Comparison of ENCODE assay signal across 22 cellular contexts in genomic region chrX:22159071-22159470, GRCh38.
DNase-seq lines count a peak whose midpoint lies in the region; ATAC-seq, FAIRE-seq and TF ChIP-seq lines count a peak whose summit lies in the region.
"Had no signal": no experiment of that assay in that cellular context is flagged by ENCODE, and none has a peak within 500 bp of the region (broad histone marks: within the 10 kb centered on the region; RNA-seq: fewer than 3 reads in every experiment).

No MANE protein-coding gene starts in this region.

- DNase-seq in AG10803 (ENCODE audit: low read depth), result peak; percentile 68
- DNase-seq in NCI-H69 (lab: John Stamatoyannopoulos, UW), result peak; percentile 1
- peak; percentile 31 for DNase-seq in mammary epithelial cell
- DNase-seq in glomerular visceral epithelial cell (ENCODE audit: extremely low spot score), result peak; percentile 48
- DNase-seq in CD8-positive, alpha-beta T cell, result no peak
- no peak for DNase-seq in coronary artery (ENCODE audit: low spot score)
- DNase-seq in DMS153 (lab: John Stamatoyannopoulos, UW), result no peak
- DNase-seq in small intestine, result no peak
- DNase-seq: activated CD4-positive, alpha-beta memory T cell treated with anti-CD3 and anti-CD28 coated beads for 36 hours; activated naive CD4-positive, alpha-beta T cell treated with Interleukin-2 at 50 U/mL for 16 hours; aorta; colonic mucosa; mucosa of descending colon; NCI-H2081 treated with DMSO at 0.1 percent for 48 hours; retina; testis had no signal

- in situ Hi-C loops in mammary epithelial cell (cut with MboI; ENCODE audit: low sequenced_read_pairs in 2 of 2), result no loop called here

- no peaks in the 10 kb centered on the region for H3K4me1 Mint-ChIP-seq in CD8-positive, alpha-beta T cell (ENCODE audit: low read depth)

- BruUV-seq in mammary epithelial cell (replicated peaks; lab: Mats Ljungman, UMichigan), result no TSS peak

- H3K9me3 ChIP-seq in mammary epithelial cell (replicated peaks; ENCODE audit: insufficient read depth, low read length) (no peaks in the 10 kb centered on the region), small intestine (ENCODE audit: control insufficient read depth, low read depth) (no peaks in the 10 kb centered on the region)
- no peaks in the 10 kb centered on the region for H3K9me3 ChIP-seq in CD8-positive, alpha-beta T cell (ENCODE audit: low read length)
- H3K9me3 ChIP-seq: colonic mucosa, mucosa of descending colon, neutrophil, testis had no signal

- dilution Hi-C loops in mammary epithelial cell (cut with HindIII; ENCODE audit: low sequenced_read_pairs), result no loop called here

- ATAC-seq in CD8-positive, alpha-beta T cell, result no peak
- ATAC-seq: K562, left lobe of liver, mucosa of descending colon, Right ventricle myocardium inferior had no signal

- H3K27me3 ChIP-seq in mammary epithelial cell (ENCODE audit: insufficient read depth, low read length) (no peaks in the 10 kb centered on the region), small intestine (ENCODE audit: control insufficient read depth in 2 of 2, insufficient read depth in 2 of 2, low read length in 2 of 2) (peaks cover 0 to 2% of the 10 kb centered on the region in 2 donors)
- no peaks in the 10 kb centered on the region for H3K27me3 ChIP-seq in CD8-positive, alpha-beta T cell (ENCODE audit: insufficient read depth, low read length)
- H3K27me3 ChIP-seq: colonic mucosa, neutrophil, testis had no signal

- POLR2A ChIA-PET in CD8-positive, alpha-beta T cell (lab: Charles Lee), result no interaction called here

- H3K4me3 ChIP-seq in AG10803 (ENCODE audit: low read length) (no peak overlapping the region), mammary epithelial cell (replicated peaks in 1 of 3; ENCODE audit: insufficient read depth in 1 of 3, low read depth in 2 of 3, low read length in 3 of 3) (no peak overlapping the region), coronary artery (no peak overlapping the region), small intestine (ENCODE audit: low read depth in 1 of 2, low read length in 2 of 2) (no peak overlapping the region)
- no peak overlapping the region for H3K4me3 ChIP-seq in CD8-positive, alpha-beta T cell (ENCODE audit: low read depth, low read length)
- H3K4me3 ChIP-seq: colonic mucosa, K562, mucosa of descending colon, testis had no signal

- TF ChIP-seq CTCF in AG10803 (conservative IDR thresholded peaks at IDR 0.05; ENCODE audit: low read length) (no peak), mammary epithelial cell (conservative IDR thresholded peaks at IDR 0.05 in 1 of 2, IDR thresholded peaks at IDR 0.05 in 1 of 2; ENCODE audit: extremely low read depth in 1 of 2, insufficient read depth in 1 of 2, low read depth in 1 of 2, low read length in 2 of 2) (no peak), coronary artery (IDR thresholded peaks at IDR 0.05) (no peak)
- no peak for TF ChIP-seq CTCF in CD8-positive, alpha-beta T cell (IDR thresholded peaks at IDR 0.05)

- H3K27ac ChIP-seq in mammary epithelial cell (ENCODE audit: insufficient read depth, low read depth, low read length), result no peak overlapping the region
- H3K27ac ChIP-seq in CD8-positive, alpha-beta T cell (ENCODE audit: low read depth, low read length), result no peak overlapping the region
- no peak overlapping the region for H3K27ac ChIP-seq in coronary artery
- no peak overlapping the region for H3K27ac ChIP-seq in small intestine (ENCODE audit: low read depth in 1 of 2, low read length in 1 of 2)
- H3K27ac ChIP-seq: C4-2B, colonic mucosa, neutrophil, testis, VCaP had no signal

- H3K9ac ChIP-seq in mammary epithelial cell (ENCODE audit: insufficient read depth, low read length), result no peak overlapping the region

- H3K4me1 ChIP-seq in mammary epithelial cell (ENCODE audit: insufficient read depth, low read length) (peaks cover 6% of the 10 kb centered on the region), small intestine (ENCODE audit: control insufficient read depth in 2 of 2, insufficient read depth in 1 of 2, low read depth in 1 of 2, low read length in 1 of 2) (no peaks in the 10 kb centered on the region)
- H3K4me1 ChIP-seq in CD8-positive, alpha-beta T cell (ENCODE audit: insufficient read depth, low read length), result no peaks in the 10 kb centered on the region
- H3K4me1 ChIP-seq: colonic mucosa, testis had no signal

- H4K20me1 ChIP-seq in mammary epithelial cell (ENCODE audit: insufficient read depth, low read length), result no peaks in the 10 kb centered on the region

- H3K9me3 Mint-ChIP-seq in CD8-positive, alpha-beta T cell, result no peaks in the 10 kb centered on the region
- H3K9me3 Mint-ChIP-seq: activated CD4-positive, alpha-beta memory T cell treated with anti-CD3 and anti-CD28 coated beads for 36 hours had no signal

- no peak for FAIRE-seq in small intestine (lab: Jason Lieb, UNC)
- FAIRE-seq: K562 had no signal

- 30% methylated on average over 5 of the region's 5 CpGs for WGBS in mammary epithelial cell (ENCODE audit: low coverage, missing lambda C conversion rate)
- 82 to 88% (median 87%) methylated on average over 5 of the region's 5 CpGs for WGBS in small intestine, 3 donors

- H3K36me3 ChIP-seq in mammary epithelial cell (ENCODE audit: insufficient read depth, low read length) (no peaks in the 10 kb centered on the region), small intestine (ENCODE audit: control insufficient read depth in 2 of 2, insufficient read depth in 2 of 2, low read length in 2 of 2) (no peaks in the 10 kb centered on the region)
- H3K36me3 ChIP-seq in CD8-positive, alpha-beta T cell (ENCODE audit: insufficient read depth, low read length), result no peaks in the 10 kb centered on the region
- H3K36me3 ChIP-seq: colonic mucosa, neutrophil had no signal

- no peaks in the 10 kb centered on the region for H3K27me3 Mint-ChIP-seq in CD8-positive, alpha-beta T cell (ENCODE audit: low read depth)
- H3K27me3 Mint-ChIP-seq: activated CD4-positive, alpha-beta memory T cell treated with anti-CD3 and anti-CD28 coated beads for 36 hours had no signal

- no peak overlapping the region for H3K4me2 ChIP-seq in mammary epithelial cell (ENCODE audit: insufficient read depth, low read depth, low read length)

- intact Hi-C loops in mammary epithelial cell (cut with micrococcal nuclease), result no loop called here
- intact Hi-C loops in CD8-positive, alpha-beta T cell (cut with DNase I, micrococcal nuclease), result no loop called here

- no peak overlapping the region for H2AFZ ChIP-seq in mammary epithelial cell (ENCODE audit: low read depth, low read length)

- no peaks in the 10 kb centered on the region for H3K36me3 Mint-ChIP-seq in CD8-positive, alpha-beta T cell
- H3K36me3 Mint-ChIP-seq: activated CD4-positive, alpha-beta memory T cell treated with anti-CD3 and anti-CD28 coated beads for 36 hours had no signal

- H3K27ac Mint-ChIP-seq in CD8-positive, alpha-beta T cell, result no peak overlapping the region
- H3K27ac Mint-ChIP-seq: activated CD4-positive, alpha-beta memory T cell treated with anti-CD3 and anti-CD28 coated beads for 36 hours had no signal

- no peak overlapping the region for H3K4me3 Mint-ChIP-seq in CD8-positive, alpha-beta T cell
- H3K4me3 Mint-ChIP-seq: activated CD4-positive, alpha-beta memory T cell treated with anti-CD3 and anti-CD28 coated beads for 36 hours had no signal

- CTCF ChIA-PET in mammary epithelial cell (lab: Charles Lee; ENCODE audit: low non-redundant PET), result no interaction called here
- CTCF ChIA-PET in CD8-positive, alpha-beta T cell (lab: Charles Lee), result no interaction called here

- no peaks in the 10 kb centered on the region for H3K79me2 ChIP-seq in mammary epithelial cell (ENCODE audit: insufficient read depth, low read length)

Comparison
In these comparisons a context has a peak if more than half of its experiments do, and no peak if none do; other contexts are left out.
1. DNase-seq: peak in AG10803 (single experiment), NCI-H69 (single experiment), mammary epithelial cell (single experiment) and glomerular visceral epithelial cell (single experiment); none in CD8-positive, alpha-beta T cell (0 of 7), coronary artery (single experiment), DMS153 (single experiment) and small intestine (single experiment).